ENCODE assay signal across 8 cellular contexts in genomic region chr6:157990321-157991066, GRCh38. TPM values are rescaled to one million over a fixed set of nuclear protein-coding genes. Genes with fewer than 3 reads are reported as not detected.
DNase-seq lines count a peak whose midpoint lies in the region; ATAC-seq lines count a peak whose summit lies in the region.

No MANE protein-coding gene starts in this region.

- peak overlapping the region in 2 of 4 donors; percentile 61 to 85 for H3K4me3 Mint-ChIP-seq in CD4-positive, CD25-positive, alpha-beta regulatory T cell
- peak overlapping the region; percentile 84 to 90 (median 87) for H3K4me3 Mint-ChIP-seq in naive thymus-derived CD4-positive, alpha-beta T cell

- H3K4me1 ChIP-seq in CD4-positive, CD25-positive, alpha-beta regulatory T cell (ENCODE audit: control insufficient read depth, insufficient read depth, low read length, poor library complexity, severe bottlenecking): peaks cover 19% of the 10 kb centered on the region
- peaks cover 3 to 43% of the 10 kb centered on the region in 2 donors for H3K4me1 ChIP-seq in naive thymus-derived CD4-positive, alpha-beta T cell (ENCODE audit: control insufficient read depth in 2 of 2, insufficient read depth in 2 of 2, low read length in 2 of 2)

- intact Hi-C loops in naive thymus-derived CD4-positive, alpha-beta T cell (cut with micrococcal nuclease): loop anchor here (1.0 to 2.0 kb wide), 4 partner anchors 8 to 36 kb away; partner anchors contain the start of gene SYNJ2 (in 1 of the 2)

- no peaks in the 10 kb centered on the region for H3K27me3 ChIP-seq in CD4-positive, CD25-positive, alpha-beta regulatory T cell (ENCODE audit: control insufficient read depth, insufficient read depth, low read length)
- no peaks in the 10 kb centered on the region for H3K27me3 ChIP-seq in naive thymus-derived CD4-positive, alpha-beta T cell (ENCODE audit: control insufficient read depth in 2 of 2, insufficient read depth in 2 of 2, low read length in 2 of 2)

- CTCF ChIA-PET in naive thymus-derived CD4-positive, alpha-beta T cell (lab: Charles Lee): interaction anchor here (0.7 to 2.6 kb wide), 4 partner anchors 10 to 82 kb away, joined by 3 to 9 read pairs (median 4); no protein-coding TSS in a partner anchor

- no peaks in the 10 kb centered on the region for H3K9me3 ChIP-seq in CD4-positive, CD25-positive, alpha-beta regulatory T cell (ENCODE audit: control insufficient read depth in 2 of 2, low read length in 2 of 2)
- no peaks in the 10 kb centered on the region for H3K9me3 ChIP-seq in naive thymus-derived CD4-positive, alpha-beta T cell (ENCODE audit: control insufficient read depth in 2 of 3, low read length in 3 of 3)

- H3K27ac Mint-ChIP-seq in CD4-positive, CD25-positive, alpha-beta regulatory T cell: peak overlapping the region; percentile 64 to 90 (median 83)
- peak overlapping the region; percentile 75 to 98 (median 95) for H3K27ac Mint-ChIP-seq in naive thymus-derived CD4-positive, alpha-beta T cell

- H3K36me3 ChIP-seq in CD4-positive, CD25-positive, alpha-beta regulatory T cell (ENCODE audit: control insufficient read depth, insufficient read depth, low read length): no peaks in the 10 kb centered on the region
- H3K36me3 ChIP-seq in naive thymus-derived CD4-positive, alpha-beta T cell (ENCODE audit: control insufficient read depth in 2 of 3, insufficient read depth in 3 of 3, low read length in 3 of 3): no peaks in the 10 kb centered on the region

- peak; percentile 53 to 59 for ATAC-seq in CD4-positive, CD25-positive, alpha-beta regulatory T cell (ENCODE audit: low read depth in 2 of 2)
- ATAC-seq in HG02885 (IDR thresholded peaks at IDR 0.05; ENCODE audit: poor library complexity, unreplicated experiment): peak; percentile 53
- peak; percentile 78 for ATAC-seq in naive thymus-derived CD4-positive, alpha-beta T cell

- peaks cover 4 to 41% (median 32%) of the 10 kb centered on the region in 4 donors for H3K4me1 Mint-ChIP-seq in CD4-positive, CD25-positive, alpha-beta regulatory T cell
- H3K4me1 Mint-ChIP-seq in naive thymus-derived CD4-positive, alpha-beta T cell: peaks cover 35 to 91% (median 73%) of the 10 kb centered on the region in 7 donors

- POLR2A ChIA-PET in naive thymus-derived CD4-positive, alpha-beta T cell (lab: Charles Lee): interaction anchor here (0.9 to 2.1 kb wide), 6 partner anchors 9 to 67 kb away, joined by 3 to 10 read pairs (median 6); partner anchors contain the start of gene SYNJ2

- in situ Hi-C loops in ACHN (cut with HindIII; ENCODE audit: low pct_ligation_motif_present, low pct_unique_long_range_greater_than_20kb, low sequenced_read_pairs): no loop called here

- H3K9me3 Mint-ChIP-seq in CD4-positive, CD25-positive, alpha-beta regulatory T cell: peaks cover 0 to 2% (median 0%) of the 10 kb centered on the region in 7 donors
- peaks cover 0 to 2% (median 0%) of the 10 kb centered on the region in 11 donors for H3K9me3 Mint-ChIP-seq in naive thymus-derived CD4-positive, alpha-beta T cell

- no peak overlapping the region for H3K4me3 ChIP-seq in CD4-positive, CD25-positive, alpha-beta regulatory T cell (ENCODE audit: low read depth, low read length)
- peak overlapping the region; percentile 25 for H3K4me3 ChIP-seq in naive thymus-derived CD4-positive, alpha-beta T cell (ENCODE audit: low read length)

- DNase-seq in CD4-positive, CD25-positive, alpha-beta regulatory T cell: peak in 2 of 3 donors; percentile 15 to 52
- peak; percentile 58 to 62 for DNase-seq in activated T-cell treated with anti-CD3 and anti-CD28 coated beads, Interleukin-2, amount 50 U/mL, for 48 hours
- DNase-seq in naive thymus-derived CD4-positive, alpha-beta T cell: peak in 7 of 9 donors; percentile 50 to 60 (median 57)
- DNase-seq in ACHN (no peak), AG20443 (ENCODE audit: low spot score) (no peak), NCI-H1048 (lab: John Stamatoyannopoulos, UW) (no peak), DMS53 treated with DMSO at 0.1 percent for 48 hours (lab: John Stamatoyannopoulos, UW; ENCODE audit: unreplicated experiment) (no peak)

- peaks cover 3% of the 10 kb centered on the region for H3K36me3 Mint-ChIP-seq in CD4-positive, CD25-positive, alpha-beta regulatory T cell
- peaks cover 0 to 3% (median 0%) of the 10 kb centered on the region in 5 donors for H3K36me3 Mint-ChIP-seq in naive thymus-derived CD4-positive, alpha-beta T cell

- H3K27ac ChIP-seq in CD4-positive, CD25-positive, alpha-beta regulatory T cell (ENCODE audit: insufficient read depth, low read length, poor library complexity, severe bottlenecking): no peak overlapping the region
- peak overlapping the region; percentile 71 for H3K27ac ChIP-seq in naive thymus-derived CD4-positive, alpha-beta T cell (ENCODE audit: low read depth, low read length)

- no peaks in the 10 kb centered on the region for H3K27me3 Mint-ChIP-seq in CD4-positive, CD25-positive, alpha-beta regulatory T cell
- no peaks in the 10 kb centered on the region for H3K27me3 Mint-ChIP-seq in naive thymus-derived CD4-positive, alpha-beta T cell

RNA-seq across cellular contexts. Expression of gene SYNJ2, which starts 8.8 kb away (rescaled TPM):
- total RNA-seq in CD4-positive, CD25-positive, alpha-beta regulatory T cell: 46.3 TPM
- polyA plus RNA-seq in CD4-positive, CD25-positive, alpha-beta regulatory T cell: 10 to 100 TPM in 2 of 4 donors, 1 to 10 TPM in 2; 6.4 to 12.4 (median 8.6) TPM
- total RNA-seq in naive thymus-derived CD4-positive, alpha-beta T cell: 10 to 100 TPM; 22.4 to 36.6 (median 22.5) TPM
- 10 to 100 TPM; 12.0 to 18.0 TPM for polyA plus RNA-seq in naive thymus-derived CD4-positive, alpha-beta T cell

Comparison
In these comparisons a context has a peak if more than half of its experiments do, and no peak if none do; other contexts are left out.
1. DNase-seq: peak in CD4-positive, CD25-positive, alpha-beta regulatory T cell (2 of 3), activated T-cell treated with anti-CD3 and anti-CD28 coated beads, Interleukin-2, amount 50 U/mL, for 48 hours (2 of 2) and naive thymus-derived CD4-positive, alpha-beta T cell (7 of 9); none in ACHN (single experiment), AG20443 (single experiment), NCI-H1048 (single experiment) and DMS53 treated with DMSO at 0.1 percent for 48 hours (single experiment).
2. Peak in every context shown above with its lines, with median percentiles within 50 percentile points of each other: ATAC-seq.